ENCODE assay signal across 21 cellular contexts in the genomic region with DNA sequence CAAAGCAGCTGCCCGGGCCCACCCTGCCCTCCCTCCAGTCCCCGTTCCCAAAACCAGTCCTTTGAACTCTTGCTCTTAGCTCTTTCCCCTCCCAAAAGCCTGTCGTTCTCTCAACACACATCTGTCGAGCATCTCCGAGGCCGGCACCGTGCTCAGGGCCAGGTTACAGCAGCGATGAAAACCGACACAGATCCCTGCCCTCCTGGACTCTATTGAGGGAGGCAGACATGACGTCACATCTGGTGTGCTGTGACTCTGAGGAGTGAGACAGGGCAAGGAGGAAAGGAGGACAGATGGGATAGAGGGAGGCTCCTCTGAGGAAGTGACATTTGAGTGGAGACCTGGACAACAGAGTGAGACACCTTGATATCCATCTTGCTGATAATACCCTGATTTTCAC.
"Had no signal": no experiment of that assay in that cellular context is flagged by ENCODE, and none has a peak within 500 bp of the region (broad histone marks: within the 10 kb centered on the region; RNA-seq: fewer than 3 reads in every experiment).

No MANE protein-coding gene starts in this region.

- H3K27me3 Mint-ChIP-seq: activated CD4-positive, alpha-beta memory T cell treated with anti-CD3 and anti-CD28 coated beads for 36 hours; stimulated activated naive CD8-positive, alpha-beta T cell treated with anti-CD3 and anti-CD28 coated beads, Interleukin-15, Interleukin-2, amounts not matched to agents 100 ng/mL and 50 ng/mL, for 24 hours had no signal

- H3K27ac Mint-ChIP-seq: activated CD4-positive, alpha-beta memory T cell treated with anti-CD3 and anti-CD28 coated beads for 36 hours; activated T-helper 1 cell treated with anti-CD3 and anti-CD28 coated beads, Interleukin-12 subunit alpha, Interleukin-12 subunit beta, Interleukin-2, Interleukin-4 antibody, amounts not matched to agents 30 ng/mL and 10 ng/mL and 1 ng/mL, durations not matched to agents 14 hours and 24 hours and 36 hours; endodermal cell; nephron progenitor cell; progenitor cell of endocrine pancreas; stimulated activated naive CD8-positive, alpha-beta T cell treated with anti-CD3 and anti-CD28 coated beads, Interleukin-15, Interleukin-2, amounts not matched to agents 100 ng/mL and 50 ng/mL, for 24 hours had no signal

- H3K9me3 ChIP-seq: tibial nerve, vagina had no signal

- H3K27ac ChIP-seq: epithelial cell of prostate, foreskin keratinocyte, tibial nerve, vagina had no signal

- H3K4me1 ChIP-seq: foreskin keratinocyte had no signal

- H3K4me3 Mint-ChIP-seq: activated CD4-positive, alpha-beta memory T cell treated with anti-CD3 and anti-CD28 coated beads for 36 hours; activated T-helper 1 cell treated with anti-CD3 and anti-CD28 coated beads, Interleukin-12 subunit alpha, Interleukin-12 subunit beta, Interleukin-2, Interleukin-4 antibody, amounts not matched to agents 30 ng/mL and 10 ng/mL and 1 ng/mL, durations not matched to agents 14 hours and 24 hours and 36 hours; endodermal cell; nephron progenitor cell; stimulated activated naive CD8-positive, alpha-beta T cell treated with anti-CD3 and anti-CD28 coated beads, Interleukin-15, Interleukin-2, amounts not matched to agents 100 ng/mL and 50 ng/mL, for 24 hours had no signal

- H3K27me3 ChIP-seq: foreskin keratinocyte, tibial nerve, vagina had no signal

- DNase-seq: activated CD4-positive, alpha-beta memory T cell treated with anti-CD3 and anti-CD28 coated beads for 36 hours; activated CD4-positive, alpha-beta T cell treated with anti-CD3 and anti-CD28 coated beads for 4 hours; activated gamma-delta T cell treated with Interleukin-2 at 50 U/mL for 16 hours; activated T-cell treated with anti-CD3 and anti-CD28 coated beads for 4 hours; endodermal cell; foreskin keratinocyte; hippocampal formation; islet precursor cell; left colon; nephron progenitor cell; occipital lobe; stimulated activated CD4-positive, alpha-beta T cell treated with anti-CD3 and anti-CD28 coated beads, Interleukin-2, amount 100 ng/mL, for 24 hours; T-helper 2 cell had no signal

- H3K9me3 Mint-ChIP-seq: activated CD4-positive, alpha-beta memory T cell treated with anti-CD3 and anti-CD28 coated beads for 36 hours; activated naive CD4-positive, alpha-beta T cell treated with anti-CD3 and anti-CD28 coated beads, Interleukin-2, amount 50 U/mL, for 72 hours; activated T-helper 1 cell treated with anti-CD3 and anti-CD28 coated beads, Interleukin-12 subunit alpha, Interleukin-12 subunit beta, Interleukin-2, Interleukin-4 antibody, amounts not matched to agents 30 ng/mL and 10 ng/mL and 1 ng/mL, durations not matched to agents 14 hours and 24 hours and 36 hours; endodermal cell; nephron progenitor cell; stimulated activated naive CD8-positive, alpha-beta T cell treated with anti-CD3 and anti-CD28 coated beads, Interleukin-15, Interleukin-2, amounts not matched to agents 100 ng/mL and 50 ng/mL, for 24 hours had no signal

- H3K36me3 ChIP-seq: tibial nerve, vagina had no signal

- H3K36me3 Mint-ChIP-seq: activated CD4-positive, alpha-beta memory T cell treated with anti-CD3 and anti-CD28 coated beads for 36 hours; activated naive CD4-positive, alpha-beta T cell treated with anti-CD3 and anti-CD28 coated beads, Interleukin-2, amount 50 U/mL, for 72 hours had no signal

- H3K4me3 ChIP-seq: lung, tibial nerve, vagina had no signal

- ATAC-seq: activated naive CD4-positive, alpha-beta T cell treated with anti-CD3 and anti-CD28 coated beads, Interleukin-2, amount 50 U/mL, for 72 hours; foreskin keratinocyte; left colon had no signal
